ENCODE assay signal across 8 cellular contexts in the genomic region with DNA sequence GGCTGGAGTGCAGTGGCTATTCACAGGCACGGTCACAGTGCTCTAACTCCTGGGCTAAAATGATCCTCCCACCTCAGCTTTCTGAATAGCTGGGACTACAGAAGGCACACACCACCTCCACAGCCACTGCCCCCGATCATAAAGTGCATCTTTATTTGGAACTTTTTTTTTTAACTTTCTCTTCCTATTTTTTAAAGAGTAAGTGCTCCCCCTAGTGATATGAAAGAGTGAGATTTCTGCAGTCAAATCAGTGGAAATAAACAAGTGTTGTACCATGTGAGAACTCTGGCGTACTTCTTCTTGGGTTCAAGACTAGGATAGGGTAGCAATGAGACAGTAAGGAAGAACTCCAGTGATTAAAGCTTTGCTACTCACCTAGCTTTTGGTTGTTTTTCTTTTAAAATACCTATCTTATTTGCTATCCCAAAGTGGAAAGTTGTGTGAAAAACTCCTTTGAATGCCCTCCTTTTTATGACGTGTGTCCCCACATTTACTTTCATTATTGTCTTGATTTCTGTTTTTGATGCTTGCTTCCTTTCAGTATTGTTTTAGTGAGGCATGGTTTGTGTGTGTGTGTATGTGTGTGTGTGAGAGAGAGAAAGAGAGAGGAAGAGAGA. TPM values are rescaled to one million over a fixed set of nuclear protein-coding genes. Genes with fewer than 3 reads are reported as not detected.
DNase-seq lines count a peak whose midpoint lies in the region; FAIRE-seq and TF ChIP-seq lines count a peak whose summit lies in the region.

No MANE protein-coding gene starts in this region.

- POLR2A ChIA-PET in RWPE1 (lab: Yijun Ruan, JAX; ENCODE audit: low non-redundant PET) = interaction anchor here (0.7 kb wide), 1 partner anchor 540 kb away, joined by 9 read pairs; no protein-coding TSS in a partner anchor

- peak; percentile 92 for FAIRE-seq in GM19239 (lab: Jason Lieb, UNC)

- H3K27ac ChIP-seq in RWPE1 = no peak overlapping the region

- DNase-seq in DMS153 (lab: John Stamatoyannopoulos, UW) (peak; percentile 24), GM19239 (ENCODE audit: insufficient read length, low spot score) (no peak), HuH-7 (ENCODE audit: low spot score) (peak; percentile 35), RWPE1 (ENCODE audit: low spot score) (peak; percentile 29), dermis blood vessel endothelial cell (peak; percentile 55), medulla oblongata (ENCODE audit: extremely low spot score) (peak; percentile 83), amygdala (lab: John Stamatoyannopoulos, UW) (no peak), activated gamma-delta T cell treated with Interleukin-2 at 50 U/mL for 16 hours (no peak)

- CTCF ChIA-PET in RWPE1 (lab: Yijun Ruan, JAX) = interaction anchor here (0.6 to 2.3 kb wide), 14 partner anchors 18 to 1133 kb away, joined by 3 to 9 read pairs (median 6); no protein-coding TSS in a partner anchor

- peak; percentile 64 for TF ChIP-seq CTCF in RWPE1 (conservative IDR thresholded peaks at IDR 0.05; ENCODE audit: low read depth)

RNA-seq across cellular contexts. Expression of a gene that starts 6.6 kb away (rescaled TPM):
- not detected in 2 replicates for total RNA-seq in dermis blood vessel endothelial cell

RNA-seq across cellular contexts. Expression of a gene that starts 51.4 kb away (rescaled TPM):
- 4.0 and 10.2 TPM in 2 replicates for total RNA-seq in dermis blood vessel endothelial cell

Comparison
In these comparisons a context has a peak if more than half of its experiments do, and no peak if none do; other contexts are left out.
1. DNase-seq: peak in DMS153 (single experiment), HuH-7 (single experiment), RWPE1 (single experiment), dermis blood vessel endothelial cell (single experiment) and medulla oblongata (single experiment); none in GM19239 (single experiment), amygdala (0 of 56) and activated gamma-delta T cell treated with Interleukin-2 at 50 U/mL for 16 hours (single experiment).